Comparison of ENCODE assay signal across 16 cellular contexts in the genomic region with DNA sequence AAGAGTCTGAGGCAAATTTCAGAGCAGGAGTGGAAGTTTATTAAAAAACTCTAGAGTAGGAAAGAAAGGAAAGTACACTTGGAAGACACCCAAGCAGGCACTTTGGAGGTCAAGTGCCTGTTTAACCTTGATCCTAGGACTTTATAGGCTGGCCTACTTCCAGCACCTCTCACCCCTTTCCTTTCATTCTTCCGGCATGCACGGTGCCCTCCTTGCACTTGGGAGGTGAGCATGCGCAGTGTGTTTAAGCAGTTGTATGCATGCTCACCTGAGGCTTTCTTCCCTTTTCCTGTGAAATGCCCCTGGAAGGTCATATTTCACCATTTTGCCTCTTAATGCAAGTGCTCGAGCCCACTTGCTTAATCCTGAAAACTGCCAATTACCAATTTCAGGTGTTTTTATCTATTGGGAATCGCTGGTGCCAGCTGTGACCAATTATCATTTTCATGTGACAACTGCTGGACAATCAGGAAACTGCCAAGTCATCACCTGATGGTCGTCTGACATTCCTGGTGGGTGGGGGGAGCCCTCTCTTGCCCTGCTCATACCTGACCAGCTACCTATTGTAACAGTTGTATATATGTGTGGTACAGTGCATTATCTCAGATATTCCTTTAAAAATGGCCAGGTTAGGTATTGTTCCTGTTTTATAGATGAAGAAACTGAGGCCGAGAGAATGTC.
"Had no signal": no experiment of that assay in that cellular context is flagged by ENCODE, and none has a peak within 500 bp of the region (broad histone marks: within the 10 kb centered on the region; RNA-seq: fewer than 3 reads in every experiment).

No MANE protein-coding gene starts in this region.

- H3K27me3 ChIP-seq: brain microvascular endothelial cell, foreskin keratinocyte, testis had no signal

- DNase-seq: activated CD4-positive, alpha-beta T cell treated with anti-CD3 and anti-CD28 coated beads, Interleukin-2, amount 10 ng/mL, durations not matched to agents 7 days and 5 days; activated CD8-positive, alpha-beta memory T cell treated with anti-CD3 and anti-CD28 coated beads for 24 hours; activated naive CD8-positive, alpha-beta T cell treated with anti-CD3 and anti-CD28 coated beads, Interleukin-2, amount 10 ng/mL, durations not matched to agents 7 days and 5 days; effector memory CD4-positive, alpha-beta T cell; kidney glomerular epithelial cell; nephron progenitor cell; occipital lobe; right cardiac atrium; stimulated activated naive CD8-positive, alpha-beta T cell treated with anti-CD3 and anti-CD28 coated beads, Interleukin-15, amount 100 ng/mL, for 72 hours; T-helper 2 cell; testis had no signal

- H3K36me3 ChIP-seq: brain microvascular endothelial cell, prostate gland had no signal

- H3K4me1 ChIP-seq: foreskin keratinocyte, prostate gland, testis had no signal

- H3K9me3 ChIP-seq: prostate gland, testis had no signal

- H3K27ac ChIP-seq: brain microvascular endothelial cell, foreskin keratinocyte, prostate gland, testis had no signal

- ATAC-seq: right cardiac atrium; stimulated activated naive CD8-positive, alpha-beta T cell treated with anti-CD3 and anti-CD28 coated beads, Interleukin-15, amount 100 ng/mL, for 72 hours; WTC11 had no signal

- H3K4me3 ChIP-seq: prostate gland, smooth muscle cell, testis had no signal
